In genomic region chr3:64918989-64919388, GRCh38 we compare ENCODE assay signal across 1 cellular context.
TF ChIP-seq lines count a peak whose summit lies in the region.

No MANE protein-coding gene starts in this region.

TF ChIP-seq in K562, 482 proteins besides CTCF, POLR2A, EP300 and RAD21 (continued from another document):
- no peak for TF ChIP-seq FOXO4 (CRISPR knock-in tag; IDR thresholded peaks at IDR 0.05)
- no peak for TF ChIP-seq XRCC4 (IDR thresholded peaks at IDR 0.05; ENCODE audit: extremely low read depth, insufficient read depth, insufficient read length)
- no peak for TF ChIP-seq JUN (IDR thresholded peaks at IDR 0.05; ENCODE audit: borderline replicate concordance, low read depth, low read length)
- no peak for TF ChIP-seq JUN (CRISPR knock-in tag; IDR thresholded peaks at IDR 0.05; ENCODE audit: borderline replicate concordance)
- peak in 1 of 2 experiments; percentile 62; a peak in 2 of 4 replicates for TF ChIP-seq RCOR1 (IDR thresholded peaks at IDR 0.05; ENCODE audit: borderline replicate concordance in 1 of 2, low read depth in 2 of 2, low read length in 2 of 2)
- TF ChIP-seq DACH1 (IDR thresholded peaks at IDR 0.05; ENCODE audit: partially characterized antibody): no peak
- TF ChIP-seq DMBX1 (CRISPR knock-in tag; IDR thresholded peaks at IDR 0.05; ENCODE audit: borderline replicate concordance): no peak
- no peak for TF ChIP-seq MLX (CRISPR knock-in tag; conservative IDR thresholded peaks at IDR 0.05)
- TF ChIP-seq HMBOX1 (IDR thresholded peaks at IDR 0.05): no peak
- TF ChIP-seq PHB2 (IDR thresholded peaks at IDR 0.05; ENCODE audit: low read depth): no peak
- TF ChIP-seq GABPA (tag; conservative IDR thresholded peaks at IDR 0.05; ENCODE audit: low read depth): no peak
- TF ChIP-seq ZNF282 (CRISPR knock-in tag; IDR thresholded peaks at IDR 0.05): no peak
- no peak for TF ChIP-seq CHD2 (IDR thresholded peaks at IDR 0.05; ENCODE audit: low read depth, low read length)
- TF ChIP-seq GTF3C2 (IDR thresholded peaks at IDR 0.05; ENCODE audit: borderline replicate concordance, extremely low read depth, insufficient read length): no peak
- TF ChIP-seq ZNF197 (CRISPR knock-in tag; IDR thresholded peaks at IDR 0.05; ENCODE audit: low read depth): no peak
- no peak for TF ChIP-seq ZFP91 (CRISPR knock-in tag; IDR thresholded peaks at IDR 0.05)
- TF ChIP-seq FOSL1 (tag; conservative IDR thresholded peaks at IDR 0.05): no peak
- no peak for TF ChIP-seq HEY1 (CRISPR knock-in tag; IDR thresholded peaks at IDR 0.05; ENCODE audit: borderline replicate concordance)
- TF ChIP-seq AFF4 (CRISPR knock-in tag; IDR thresholded peaks at IDR 0.05): no peak
- peak; percentile 18; the same call in 1 of the 2 replicates for TF ChIP-seq CTBP1 (IDR thresholded peaks at IDR 0.05; ENCODE audit: borderline replicate concordance)
- no peak for TF ChIP-seq STAT6 (CRISPR knock-in tag; IDR thresholded peaks at IDR 0.05)
- peak; percentile 75 for TF ChIP-seq SMARCA4 (IDR thresholded peaks at IDR 0.05)
- no peak for TF ChIP-seq IRF9 (tag; IDR thresholded peaks at IDR 0.05)
- peak; percentile 34; the same call in 1 of the 2 replicates for TF ChIP-seq ATF3 (IDR thresholded peaks at IDR 0.05)
- no peak for TF ChIP-seq ATF3 (CRISPR knock-in tag; conservative IDR thresholded peaks at IDR 0.05)
- TF ChIP-seq LEF1 (IDR thresholded peaks at IDR 0.05): no peak; the same call in 1 of the 2 replicates
- TF ChIP-seq ZBTB12 (CRISPR knock-in tag; IDR thresholded peaks at IDR 0.05): no peak
- TF ChIP-seq ZC3H4 (CRISPR knock-in tag; IDR thresholded peaks at IDR 0.05; ENCODE audit: borderline replicate concordance): no peak
- TF ChIP-seq SPI1 (IDR thresholded peaks at IDR 0.05; ENCODE audit: borderline replicate concordance, low read depth, low read length): no peak
- TF ChIP-seq NFATC3 (IDR thresholded peaks at IDR 0.05): no peak
- TF ChIP-seq TEAD4 (IDR thresholded peaks at IDR 0.05; ENCODE audit: low read length): peak; percentile 67; the same call in 1 of the 2 replicates
- no peak for TF ChIP-seq TEAD4 (CRISPR knock-in tag; IDR thresholded peaks at IDR 0.05; ENCODE audit: borderline replicate concordance)
- no peak for TF ChIP-seq E4F1 (CRISPR knock-in tag; IDR thresholded peaks at IDR 0.05; ENCODE audit: borderline replicate concordance)
- TF ChIP-seq NBN (IDR thresholded peaks at IDR 0.05; ENCODE audit: low read depth): no peak; the same call in 1 of the 2 replicates
- no peak for TF ChIP-seq POLR2H (tag; IDR thresholded peaks at IDR 0.05; ENCODE audit: low read depth)
- no peak for TF ChIP-seq FOXJ3 (CRISPR knock-in tag; IDR thresholded peaks at IDR 0.05)
- TF ChIP-seq ARID1B (IDR thresholded peaks at IDR 0.05): peak; percentile 77
- no peak for TF ChIP-seq ZNF384 (IDR thresholded peaks at IDR 0.05; ENCODE audit: low read depth, low read length)
- TF ChIP-seq SIN3B (IDR thresholded peaks at IDR 0.05; ENCODE audit: low read depth): no peak
- TF ChIP-seq PTRF (tag; IDR thresholded peaks at IDR 0.05): no peak
